8 cellular contexts compared by ENCODE assay signal in the genomic region with DNA sequence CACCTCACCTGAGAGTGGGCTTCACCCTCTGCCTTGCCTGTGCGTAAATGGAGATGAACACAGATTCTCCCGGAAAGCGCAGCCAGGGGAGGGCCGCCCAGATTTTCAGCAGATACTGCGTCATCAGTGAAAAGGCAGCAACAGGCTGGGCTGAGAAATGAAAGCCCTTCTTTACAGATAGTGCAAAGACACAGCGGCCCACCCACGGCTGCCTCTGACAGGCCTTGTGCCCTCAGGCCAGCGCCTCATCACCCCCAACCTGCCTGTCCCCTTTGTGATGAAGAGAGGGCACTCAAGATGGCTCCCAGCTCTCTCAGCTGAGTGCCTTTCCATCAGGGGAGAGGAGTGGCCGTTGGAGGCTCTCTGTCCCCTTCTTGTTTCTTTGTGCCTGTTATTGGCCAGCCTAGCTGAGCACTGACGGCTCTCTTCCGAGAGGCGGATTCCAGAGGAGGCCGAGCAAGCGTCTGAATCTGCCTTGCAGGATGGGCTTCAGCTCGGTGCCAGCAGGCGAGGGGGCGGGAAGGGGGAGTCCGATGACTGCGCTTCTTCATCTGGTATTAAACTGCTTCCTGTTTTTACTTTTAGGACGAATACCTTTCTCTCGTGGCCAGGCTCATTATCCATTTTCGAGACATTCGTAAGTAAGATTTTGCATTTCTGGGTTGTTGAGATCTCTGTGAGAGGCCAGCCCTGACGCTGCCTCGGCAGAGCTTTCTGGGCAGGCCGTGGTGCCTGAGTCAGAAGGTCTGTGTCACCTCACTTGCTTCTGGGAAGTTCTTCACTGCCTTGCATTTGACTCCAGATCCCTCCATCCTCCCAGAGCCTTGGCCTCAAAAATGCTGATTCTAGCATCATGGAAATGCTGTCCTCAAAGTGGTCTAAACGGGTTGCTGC. TPM values are rescaled to one million over a fixed set of nuclear protein-coding genes. Genes with fewer than 3 reads are reported as not detected.
DNase-seq lines count a peak whose midpoint lies in the region; ATAC-seq and TF ChIP-seq lines count a peak whose summit lies in the region.

No MANE protein-coding gene starts in this region.

- peak; percentile 66 for DNase-seq in GM13977 (ENCODE audit: low spot score)
- no peak for DNase-seq in activated T-helper 1 cell treated with anti-CD3 and anti-CD28 coated beads, Interleukin-12 subunit alpha, Interleukin-12 subunit beta, Interleukin-2, Interleukin-4 antibody, amounts not matched to agents 30 ng/mL and 10 ng/mL and 1 ng/mL, durations not matched to agents 14 hours and 24 hours and 36 hours (ENCODE audit: low spot score)
- peak; percentile 78 for DNase-seq in fibroblast of pulmonary artery (ENCODE audit: low read depth)
- peak; percentile 54 for DNase-seq in occipital lobe (lab: John Stamatoyannopoulos, UW)
- DNase-seq in upper lobe of right lung, result no peak
- no peak for DNase-seq in epidermal melanocyte (ENCODE audit: insufficient read length, low spot score)

- peaks cover 61% of the 10 kb centered on the region for H3K4me1 Mint-ChIP-seq in activated T-helper 1 cell treated with anti-CD3 and anti-CD28 coated beads, Interleukin-12 subunit alpha, Interleukin-12 subunit beta, Interleukin-2, Interleukin-4 antibody, amounts not matched to agents 30 ng/mL and 10 ng/mL and 1 ng/mL, durations not matched to agents 14 hours and 24 hours and 36 hours (ENCODE audit: low read depth)

- H3K4me3 ChIP-seq in fibroblast of pulmonary artery (replicated peaks; ENCODE audit: low read depth, low read length) (no peak overlapping the region), upper lobe of right lung (no peak overlapping the region)

- H3K36me3 ChIP-seq in upper lobe of right lung, result peaks cover 36% of the 10 kb centered on the region

- H3K27ac ChIP-seq in upper lobe of right lung, result peak overlapping the region; percentile 86

- H3K9me3 Mint-ChIP-seq in activated T-helper 1 cell treated with anti-CD3 and anti-CD28 coated beads, Interleukin-12 subunit alpha, Interleukin-12 subunit beta, Interleukin-2, Interleukin-4 antibody, amounts not matched to agents 30 ng/mL and 10 ng/mL and 1 ng/mL, durations not matched to agents 14 hours and 24 hours and 36 hours, result no peaks in the 10 kb centered on the region

- TF ChIP-seq CTCF in GM13977 (IDR thresholded peaks at IDR 0.05; ENCODE audit: extremely low read depth, insufficient read depth, missing control alignments) (no peak), fibroblast of pulmonary artery (IDR thresholded peaks at IDR 0.05; ENCODE audit: low read length, missing control alignments) (no peak), upper lobe of right lung (IDR thresholded peaks at IDR 0.05) (no peak)

- H3K4me3 Mint-ChIP-seq in activated T-helper 1 cell treated with anti-CD3 and anti-CD28 coated beads, Interleukin-12 subunit alpha, Interleukin-12 subunit beta, Interleukin-2, Interleukin-4 antibody, amounts not matched to agents 30 ng/mL and 10 ng/mL and 1 ng/mL, durations not matched to agents 14 hours and 24 hours and 36 hours, result peak overlapping the region; percentile 75

- intact Hi-C loops in activated T-helper 1 cell treated with anti-CD3 and anti-CD28 coated beads, Interleukin-12 subunit alpha, Interleukin-12 subunit beta, Interleukin-2, Interleukin-4 antibody, amounts not matched to agents 30 ng/mL and 10 ng/mL and 1 ng/mL, durations not matched to agents 14 hours and 24 hours and 36 hours (cut with micrococcal nuclease), result loop anchor here (1.0 to 2.0 kb wide), 2 partner anchors 18 to 42 kb away; no protein-coding TSS in a partner anchor
- intact Hi-C loops in upper lobe of right lung (cut with DNase I), result no loop called here

- in situ Hi-C loops in GM13977 (cut with MboI; ENCODE audit: low pct_unique_long_range_greater_than_20kb, low sequenced_read_pairs, unreplicated experiment), result no loop called here

- H3K36me3 Mint-ChIP-seq in activated T-helper 1 cell treated with anti-CD3 and anti-CD28 coated beads, Interleukin-12 subunit alpha, Interleukin-12 subunit beta, Interleukin-2, Interleukin-4 antibody, amounts not matched to agents 30 ng/mL and 10 ng/mL and 1 ng/mL, durations not matched to agents 14 hours and 24 hours and 36 hours (ENCODE audit: low read depth), result peaks cover 27% of the 10 kb centered on the region

- ATAC-seq in upper lobe of right lung (peak; percentile 20), GM19455 (IDR thresholded peaks at IDR 0.05; ENCODE audit: unreplicated experiment) (no peak), GM21619 (IDR thresholded peaks at IDR 0.05; ENCODE audit: unreplicated experiment) (no peak)

- no peaks in the 10 kb centered on the region for H3K27me3 ChIP-seq in upper lobe of right lung

- H3K27ac Mint-ChIP-seq in activated T-helper 1 cell treated with anti-CD3 and anti-CD28 coated beads, Interleukin-12 subunit alpha, Interleukin-12 subunit beta, Interleukin-2, Interleukin-4 antibody, amounts not matched to agents 30 ng/mL and 10 ng/mL and 1 ng/mL, durations not matched to agents 14 hours and 24 hours and 36 hours, result peak overlapping the region; percentile 95

- peaks cover 56% of the 10 kb centered on the region for H3K4me1 ChIP-seq in upper lobe of right lung

- H3K27me3 Mint-ChIP-seq in activated T-helper 1 cell treated with anti-CD3 and anti-CD28 coated beads, Interleukin-12 subunit alpha, Interleukin-12 subunit beta, Interleukin-2, Interleukin-4 antibody, amounts not matched to agents 30 ng/mL and 10 ng/mL and 1 ng/mL, durations not matched to agents 14 hours and 24 hours and 36 hours (ENCODE audit: insufficient read depth), result no peaks in the 10 kb centered on the region

- no peaks in the 10 kb centered on the region for H3K9me3 ChIP-seq in upper lobe of right lung

RNA-seq across cellular contexts. Expression of a gene that starts 43.7 kb away (rescaled TPM):
- total RNA-seq in activated T-helper 1 cell treated with anti-CD3 and anti-CD28 coated beads, Interleukin-12 subunit alpha, Interleukin-12 subunit beta, Interleukin-2, Interleukin-4 antibody, amounts not matched to agents 30 ng/mL and 10 ng/mL and 1 ng/mL, durations not matched to agents 14 hours and 24 hours and 36 hours, result 103 and 110 TPM in 2 replicates
- total RNA-seq in occipital lobe (11.9 TPM), upper lobe of right lung (96.9 TPM)

RNA-seq across cellular contexts. Expression of a gene that starts 55.5 kb away (rescaled TPM):
- total RNA-seq in activated T-helper 1 cell treated with anti-CD3 and anti-CD28 coated beads, Interleukin-12 subunit alpha, Interleukin-12 subunit beta, Interleukin-2, Interleukin-4 antibody, amounts not matched to agents 30 ng/mL and 10 ng/mL and 1 ng/mL, durations not matched to agents 14 hours and 24 hours and 36 hours, result 18.8 and 21.9 TPM in 2 replicates
- 43.7 TPM for total RNA-seq in occipital lobe
- total RNA-seq in upper lobe of right lung, result 23.3 TPM

Comparison
In these comparisons a context has a peak if more than half of its experiments do, and no peak if none do; other contexts are left out.
1. DNase-seq: peak in GM13977 (single experiment), fibroblast of pulmonary artery (single experiment) and occipital lobe (single experiment); none in activated T-helper 1 cell treated with anti-CD3 and anti-CD28 coated beads, Interleukin-12 subunit alpha, Interleukin-12 subunit beta, Interleukin-2, Interleukin-4 antibody, amounts not matched to agents 30 ng/mL and 10 ng/mL and 1 ng/mL, durations not matched to agents 14 hours and 24 hours and 36 hours (single experiment), upper lobe of right lung (single experiment) and epidermal melanocyte (single experiment).